In genomic region chr3:177374323-177374722, GRCh38 we compare ENCODE assay signal across 34 cellular contexts.
A peak's percentile ranks its signal among the peaks of the same experiment; 100 is the strongest.
DNase-seq lines count a peak whose midpoint lies in the region; ATAC-seq and TF ChIP-seq lines count a peak whose summit lies in the region.
"Had no signal": no experiment of that assay in that cellular context is flagged by ENCODE, and none has a peak within 500 bp of the region (broad histone marks: within the 10 kb centered on the region; RNA-seq: fewer than 3 reads in every experiment).

No MANE protein-coding gene starts in this region.

- H3K27me3 Mint-ChIP-seq in glutamatergic neuron (ENCODE audit: unreplicated experiment) = no peaks in the 10 kb centered on the region
- H3K27me3 Mint-ChIP-seq: activated CD4-positive, alpha-beta memory T cell treated with anti-CD3 and anti-CD28 coated beads, Interleukin-2, amount 10 ng/mL, durations not matched to agents 7 days and 5 days; dendritic cell treated with granulocyte-macrophage colony-stimulating factor and Interleukin-4, amounts not matched to agents 40 ng/mL and 50 ng/mL, for 4 days; naive B cell had no signal

- H3K79me2 ChIP-seq in MM.1S (ENCODE audit: low read length) (no peaks in the 10 kb centered on the region), mesendoderm (ENCODE audit: control insufficient read depth, insufficient read depth, low read length) (no peaks in the 10 kb centered on the region)

- H3K27ac Mint-ChIP-seq in glutamatergic neuron (ENCODE audit: unreplicated experiment) = no peak overlapping the region
- H3K27ac Mint-ChIP-seq: activated CD4-positive, alpha-beta memory T cell treated with anti-CD3 and anti-CD28 coated beads, Interleukin-2, amount 10 ng/mL, durations not matched to agents 7 days and 5 days; activated naive CD4-positive, alpha-beta T cell treated with anti-CD3 and anti-CD28 coated beads for 36 hours; activated T-helper 1 cell treated with anti-CD3 and anti-CD28 coated beads, Interleukin-12 subunit alpha, Interleukin-12 subunit beta, Interleukin-2, Interleukin-4 antibody, amounts not matched to agents 30 ng/mL and 10 ng/mL and 1 ng/mL, durations not matched to agents 14 hours and 24 hours and 36 hours; dendritic cell treated with granulocyte-macrophage colony-stimulating factor and Interleukin-4, amounts not matched to agents 40 ng/mL and 50 ng/mL, for 4 days; endodermal cell had no signal

- peaks cover 10% of the 10 kb centered on the region for H3K4me1 Mint-ChIP-seq in glutamatergic neuron (ENCODE audit: low read depth, unreplicated experiment)

- no peaks in the 10 kb centered on the region for H3K79me1 ChIP-seq in mesendoderm (ENCODE audit: low read length)

- no peak overlapping the region for H3K23ac ChIP-seq in mesendoderm (ENCODE audit: low read length)

- H3K4me3 ChIP-seq in MM.1S (ENCODE audit: low read length) = no peak overlapping the region
- H3K4me3 ChIP-seq in mesendoderm (ENCODE audit: low read length) = no peak overlapping the region
- no peak overlapping the region for H3K4me3 ChIP-seq in tibial artery
- H3K4me3 ChIP-seq: HAP-1, heart left ventricle, psoas muscle, transverse colon had no signal

- H3K4me3 Mint-ChIP-seq in glutamatergic neuron (ENCODE audit: unreplicated experiment) = no peak overlapping the region
- H3K4me3 Mint-ChIP-seq: activated CD4-positive, alpha-beta memory T cell treated with anti-CD3 and anti-CD28 coated beads, Interleukin-2, amount 10 ng/mL, durations not matched to agents 7 days and 5 days; activated naive CD4-positive, alpha-beta T cell treated with anti-CD3 and anti-CD28 coated beads for 36 hours; activated T-helper 1 cell treated with anti-CD3 and anti-CD28 coated beads, Interleukin-12 subunit alpha, Interleukin-12 subunit beta, Interleukin-2, Interleukin-4 antibody, amounts not matched to agents 30 ng/mL and 10 ng/mL and 1 ng/mL, durations not matched to agents 14 hours and 24 hours and 36 hours; dendritic cell treated with granulocyte-macrophage colony-stimulating factor and Interleukin-4, amounts not matched to agents 40 ng/mL and 50 ng/mL, for 4 days; endodermal cell; naive B cell had no signal

- DNase-seq in MM.1S (peak; percentile 3), mesendoderm (no peak), tibial artery (no peak), glutamatergic neuron (no peak), GM19238 (ENCODE audit: insufficient read length, low spot score) (no peak), left lobe of liver (ENCODE audit: low spot score) (no peak)
- DNase-seq: activated CD4-positive, alpha-beta memory T cell treated with anti-CD3 and anti-CD28 coated beads, Interleukin-2, amount 10 ng/mL, durations not matched to agents 7 days and 5 days; activated CD4-positive, alpha-beta T cell treated with anti-CD3 and anti-CD28 coated beads for 1 hour; activated CD8-positive, alpha-beta memory T cell treated with anti-CD3 and anti-CD28 coated beads, Interleukin-2, amount 50 U/mL, for 48 hours; activated naive CD4-positive, alpha-beta T cell treated with anti-CD3 and anti-CD28 coated beads for 36 hours; central memory CD4-positive, alpha-beta T cell; endodermal cell; heart left ventricle; islet precursor cell; Kasumi-1; left ventricle myocardium superior; midbrain; naive B cell; NCI-H187 treated with DMSO at 0.1 percent for 48 hours; NCI-H524 treated with DMSO at 0.1 percent for 48 hours; NK-92 treated with Interleukin-12 subunit alpha and Interleukin-12 subunit beta, amount 100 ng/mL, for 24 hours; nucleus accumbens; psoas muscle; Right ventricle myocardium superior; stimulated activated CD4-positive, alpha-beta T cell treated with anti-CD3 and anti-CD28 coated beads, Interleukin-12 subunit alpha, Interleukin-12 subunit beta, amount 100 ng/mL, for 4 hours; stimulated activated CD4-positive, alpha-beta T cell treated with anti-CD3 and anti-CD28 coated beads, Interleukin-2, amount 100 ng/mL, for 48 hours; T-helper 2 cell; transverse colon had no signal

- ATAC-seq in GM18861 (IDR thresholded peaks at IDR 0.05; ENCODE audit: unreplicated experiment) = peak; percentile 40
- no peak for ATAC-seq in left lobe of liver
- ATAC-seq: heart left ventricle, left ventricle myocardium superior, psoas muscle, sciatic nerve, SK-N-SH treated with all-trans-retinoic acid at 6 μM for 48 hours had no signal

- no peak overlapping the region for H3K56ac ChIP-seq in mesendoderm (ENCODE audit: low read length)

- intact Hi-C loops in tibial artery (cut with DNase I; ENCODE audit: low total_unique reads) = no loop called here

- H2AFZ ChIP-seq in MM.1S (ENCODE audit: low read length) = no peak overlapping the region

- no peak overlapping the region for H2BK5ac ChIP-seq in mesendoderm (ENCODE audit: low read length)

- no CpG with 5 or more reads among the region's 3 CpGs for WGBS in mesendoderm (ENCODE audit: extremely low coverage, insufficient coverage, low lambda C conversion rate)

- TF ChIP-seq CTCF in MM.1S (IDR thresholded peaks at IDR 0.05; ENCODE audit: low read length) (no peak), tibial artery (IDR thresholded peaks at IDR 0.05) (no peak), glutamatergic neuron (IDR thresholded peaks at IDR 0.05; ENCODE audit: partially characterized antibody, unreplicated experiment) (no peak)

- peaks cover 2% of the 10 kb centered on the region for H3K9me3 Mint-ChIP-seq in glutamatergic neuron (ENCODE audit: unreplicated experiment)
- H3K9me3 Mint-ChIP-seq: activated CD4-positive, alpha-beta memory T cell treated with anti-CD3 and anti-CD28 coated beads, Interleukin-2, amount 10 ng/mL, durations not matched to agents 7 days and 5 days; activated naive CD4-positive, alpha-beta T cell treated with anti-CD3 and anti-CD28 coated beads for 36 hours; activated T-helper 1 cell treated with anti-CD3 and anti-CD28 coated beads, Interleukin-12 subunit alpha, Interleukin-12 subunit beta, Interleukin-2, Interleukin-4 antibody, amounts not matched to agents 30 ng/mL and 10 ng/mL and 1 ng/mL, durations not matched to agents 14 hours and 24 hours and 36 hours; dendritic cell treated with granulocyte-macrophage colony-stimulating factor and Interleukin-4, amounts not matched to agents 40 ng/mL and 50 ng/mL, for 4 days; naive B cell had no signal

- H3K27me3 ChIP-seq in MM.1S (replicated peaks; ENCODE audit: insufficient read depth, low read length) (no peaks in the 10 kb centered on the region), mesendoderm (ENCODE audit: insufficient read depth, low read length, poor library complexity) (no peaks in the 10 kb centered on the region), tibial artery (no peaks in the 10 kb centered on the region)
- H3K27me3 ChIP-seq: heart left ventricle, transverse colon had no signal

- no peak overlapping the region for H4K8ac ChIP-seq in mesendoderm (ENCODE audit: low read depth, low read length)

- no peaks in the 10 kb centered on the region for H3F3A ChIP-seq in MM.1S (ENCODE audit: insufficient read depth, low read length)

- H2BK120ac ChIP-seq in mesendoderm (ENCODE audit: low read depth, low read length) = no peak overlapping the region

- no peak overlapping the region for H4K5ac ChIP-seq in mesendoderm (ENCODE audit: low read length)

- H3K4ac ChIP-seq in mesendoderm (ENCODE audit: low read depth, low read length) = no peak overlapping the region

- H3K9me3 ChIP-seq in MM.1S (replicated peaks; ENCODE audit: insufficient read depth, low read length) (no peaks in the 10 kb centered on the region), tibial artery (no peaks in the 10 kb centered on the region)
- H3K9me3 ChIP-seq: HAP-1, heart left ventricle, psoas muscle, transverse colon had no signal

- H3K4me1 ChIP-seq in MM.1S (ENCODE audit: low read length) = peaks cover 8% of the 10 kb centered on the region; the same call in 1 of the 2 replicates
- no peaks in the 10 kb centered on the region for H3K4me1 ChIP-seq in mesendoderm (ENCODE audit: control insufficient read depth, low read depth, low read length)
- H3K4me1 ChIP-seq in tibial artery = peaks cover 0 to 19% (median 0%) of the 10 kb centered on the region in 4 donors
- H3K4me1 ChIP-seq: heart left ventricle had no signal

- H3K9me2 ChIP-seq in MM.1S (replicated peaks; ENCODE audit: insufficient read depth, low read length) = no peaks in the 10 kb centered on the region

- no peak overlapping the region for H2AK5ac ChIP-seq in mesendoderm (ENCODE audit: low read length)

- H2BK15ac ChIP-seq in mesendoderm (replicated peaks; ENCODE audit: low read depth) = no peak overlapping the region

- H3K9ac ChIP-seq in MM.1S (ENCODE audit: low read length) = no peak overlapping the region
- no peak overlapping the region for H3K9ac ChIP-seq in mesendoderm (ENCODE audit: low read length)

- no peak overlapping the region for H3K27ac ChIP-seq in MM.1S (ENCODE audit: low read length)
- H3K27ac ChIP-seq in mesendoderm (ENCODE audit: low read depth, low read length) = no peak overlapping the region
- H3K27ac ChIP-seq in tibial artery = peak overlapping the region; percentile 8 to 28
- H3K27ac ChIP-seq: heart left ventricle, psoas muscle, transverse colon had no signal

- peak overlapping the region; percentile 36 for H3K18ac ChIP-seq in mesendoderm (ENCODE audit: low read length)

- H3K36me3 Mint-ChIP-seq in glutamatergic neuron (ENCODE audit: unreplicated experiment) = peaks cover 6% of the 10 kb centered on the region
- H3K36me3 Mint-ChIP-seq: naive B cell had no signal

- no peaks in the 10 kb centered on the region for H4K20me1 ChIP-seq in MM.1S (ENCODE audit: insufficient read depth, low read length)

- no peak overlapping the region for H3K4me2 ChIP-seq in MM.1S (ENCODE audit: low read depth, low read length)
- H3K4me2 ChIP-seq in mesendoderm (ENCODE audit: low read length) = no peak overlapping the region

- H3K36me3 ChIP-seq in MM.1S (replicated peaks; ENCODE audit: insufficient read depth, low read length) = no peaks in the 10 kb centered on the region
- no peaks in the 10 kb centered on the region for H3K36me3 ChIP-seq in mesendoderm (ENCODE audit: control insufficient read depth, insufficient read depth, low read length)
- H3K36me3 ChIP-seq in tibial artery = no peaks in the 10 kb centered on the region
- H3K36me3 ChIP-seq: HAP-1, heart left ventricle, transverse colon had no signal

Comparison
In these comparisons a context has a peak if more than half of its experiments do, and no peak if none do; other contexts are left out.
1. H3K27ac ChIP-seq: peak in tibial artery (2 of 2); none in MM.1S (single experiment) and mesendoderm (single experiment).